ENCODE assay signal across 8 cellular contexts in genomic region chr12:6752931-6753771, GRCh38. TPM values are rescaled to one million over a fixed set of nuclear protein-coding genes. Genes with fewer than 3 reads are reported as not detected.
DNase-seq lines count a peak whose midpoint lies in the region; ATAC-seq and TF ChIP-seq lines count a peak whose summit lies in the region.

Gene MLF2, minus strand, starts transcription at chr12:6753141. Its CDS starts 807 bp downstream, at chr12:6752334.

- H3K4me3 Mint-ChIP-seq in chondrocyte (ENCODE audit: unreplicated experiment) = peak within 1 kb of the TSS; percentile 97

- no peaks in the 10 kb centered on the region for H3K9me3 Mint-ChIP-seq in chondrocyte (ENCODE audit: low read depth)

- peaks cover 20% of the 10 kb centered on the region for H3K36me3 Mint-ChIP-seq in chondrocyte (ENCODE audit: low read depth)

- DNase-seq in Ammon's horn (ENCODE audit: low spot score) = peak; percentile 99
- DNase-seq in NCI-H510A treated with DMSO at 0.1 percent for 48 hours (lab: John Stamatoyannopoulos, UW) = peak; percentile 89
- DNase-seq in activated CD4-positive, alpha-beta T cell treated with anti-CD3 and anti-CD28 coated beads for 24 hours (ENCODE audit: low read depth in 2 of 2) = peak; percentile 97 to 98
- DNase-seq in chondrocyte (ENCODE audit: low spot score) = peak; percentile 99
- DNase-seq in kidney epithelial cell (ENCODE audit: low read depth) = peak; percentile 89
- DNase-seq in stimulated activated CD4-positive, alpha-beta T cell treated with anti-CD3 and anti-CD28 coated beads, Interleukin-15, amount 100 ng/mL, for 48 hours (ENCODE audit: low read depth in 2 of 2) = peak; percentile 95 to 98

- peak within 1 kb of the TSS; percentile 95 for H3K4me3 ChIP-seq in kidney epithelial cell (ENCODE audit: low read depth, low read length)

- H3K4me1 Mint-ChIP-seq in chondrocyte (ENCODE audit: low read depth) = peaks cover 26% of the 10 kb centered on the region

- peak; percentile 94 for TF ChIP-seq POLR2A in GM19193 (IDR thresholded peaks at IDR 0.05; ENCODE audit: extremely low read depth, insufficient read depth, insufficient read length)

- no peaks in the 10 kb centered on the region for H3K27me3 ChIP-seq in kidney epithelial cell (ENCODE audit: control insufficient read depth, insufficient read depth, low read length)

- peak within 1 kb of the TSS; percentile 98 for H3K27ac Mint-ChIP-seq in chondrocyte (ENCODE audit: unreplicated experiment)

- ATAC-seq in HG03439 (IDR thresholded peaks at IDR 0.05; ENCODE audit: unreplicated experiment) = peak; percentile 93

- TF ChIP-seq CTCF in chondrocyte (IDR thresholded peaks at IDR 0.05) = no peak
- TF ChIP-seq CTCF in kidney epithelial cell (IDR thresholded peaks at IDR 0.05; ENCODE audit: insufficient read depth, low read length, poor library complexity, severe bottlenecking) = no peak

- peaks cover 1% of the 10 kb centered on the region for H3K36me3 ChIP-seq in kidney epithelial cell (ENCODE audit: control insufficient read depth, insufficient read depth, low read length)

- H3K27me3 Mint-ChIP-seq in chondrocyte (ENCODE audit: low read depth) = no peaks in the 10 kb centered on the region

RNA-seq across cellular contexts. Expression of gene MLF2, which starts in this region (rescaled TPM):
- total RNA-seq in chondrocyte = 161 to 172 TPM (median 163 TPM) in 3 replicates
- 190 and 216 TPM in 2 replicates for total RNA-seq in kidney epithelial cell

Comparison
In these comparisons a context has a peak if more than half of its experiments do, and no peak if none do; other contexts are left out.
1. Peak in every context shown above with its lines: DNase-seq, ATAC-seq and H3K4me3 ChIP-seq.